10 cellular contexts compared by ENCODE assay signal in the genomic region with DNA sequence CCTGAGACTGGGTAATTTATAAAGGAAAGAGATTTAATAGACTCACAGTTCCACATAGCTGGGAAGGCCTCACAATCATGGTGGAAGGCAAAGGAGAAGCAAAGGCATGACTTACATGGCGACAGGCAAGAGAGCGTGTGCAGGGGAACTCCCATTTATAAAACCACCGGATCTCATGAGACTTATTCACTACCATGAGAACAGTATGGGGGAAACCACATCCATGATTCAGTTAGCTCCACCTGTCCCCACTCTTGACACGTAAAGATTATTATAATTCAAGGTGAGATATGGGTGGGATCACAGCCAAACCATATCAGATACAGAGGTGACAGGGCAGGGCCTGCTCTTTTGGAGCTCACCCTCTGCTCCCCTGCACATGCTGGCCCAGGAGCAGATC. TPM values are rescaled to one million over a fixed set of nuclear protein-coding genes. Genes with fewer than 3 reads are reported as not detected.
"Had no signal": no experiment of that assay in that cellular context is flagged by ENCODE, and none has a peak within 500 bp of the region (broad histone marks: within the 10 kb centered on the region; RNA-seq: fewer than 3 reads in every experiment).

No MANE protein-coding gene starts in this region.

RNA-seq across cellular contexts. Expression of gene TMEM61, which starts 31.4 kb away (rescaled TPM):
- total RNA-seq: activated CD4-positive, alpha-beta T cell treated with anti-CD3 and anti-CD28 coated beads, Interleukin-2, amount 10 ng/mL, durations not matched to agents 7 days and 5 days; activated CD8-positive, alpha-beta memory T cell treated with anti-CD3 and anti-CD28 coated beads, Interleukin-2, amount 10 ng/mL, durations not matched to agents 7 days and 5 days; activated naive CD8-positive, alpha-beta T cell treated with anti-CD3 and anti-CD28 coated beads, Interleukin-2, amount 10 ng/mL, durations not matched to agents 7 days and 5 days; ascending aorta; cardiac muscle cell; M059J; OCI-LY7; Right ventricle myocardium inferior; T-helper 2 cell treated with Interferon-gamma antibody and Interleukin-4, amounts not matched to agents 100 ng/mL and 5 ng/mL, for 36 hours had no signal
- polyA plus RNA-seq: cardiac muscle cell had no signal

RNA-seq across cellular contexts. Expression of gene BSND, which starts 49.7 kb away (rescaled TPM):
- total RNA-seq: activated naive CD8-positive, alpha-beta T cell treated with anti-CD3 and anti-CD28 coated beads, Interleukin-2, amount 10 ng/mL, durations not matched to agents 7 days and 5 days; activated T-helper 2 cell treated with anti-CD3 and anti-CD28 coated beads, Interferon-gamma antibody, Interleukin-2, Interleukin-4, amounts not matched to agents 10 μg/mL and 5 μg/mL and 100 μg/mL, durations not matched to agents 14 hours and 24 hours and 36 hours; ascending aorta; cardiac muscle cell; M059J; OCI-LY7; Right ventricle myocardium inferior; T-helper 2 cell treated with Interferon-gamma antibody and Interleukin-4, amounts not matched to agents 100 ng/mL and 5 ng/mL, for 36 hours had no signal
- polyA plus RNA-seq: cardiac muscle cell had no signal
